23 cellular contexts compared by ENCODE assay signal in genomic region chr12:49026678-49027480, GRCh38. TPM values are rescaled to one million over a fixed set of nuclear protein-coding genes. Genes with fewer than 3 reads are reported as not detected.
DNase-seq lines count a peak whose midpoint lies in the region; ATAC-seq, FAIRE-seq and TF ChIP-seq lines count a peak whose summit lies in the region.
"Had no signal": no experiment of that assay in that cellular context is flagged by ENCODE, and none has a peak within 500 bp of the region (broad histone marks: within the 10 kb centered on the region; RNA-seq: fewer than 3 reads in every experiment).

No MANE protein-coding gene starts in this region.

- H3K27ac ChIP-seq in OCI-LY7 (ENCODE audit: low read depth, low read length, poor library complexity, severe bottlenecking) (no peak overlapping the region), small intestine (ENCODE audit: low read depth in 1 of 2, low read length in 1 of 2) (no peak overlapping the region)
- H3K27ac ChIP-seq: esophagus squamous epithelium, skin epidermis had no signal

- no peak overlapping the region for H2AFZ ChIP-seq in OCI-LY7 (ENCODE audit: low read length)

- WGBS in small intestine, 3 donors: 83 to 91% (median 90%) methylated on average over 26 of the region's 26 CpGs

- H4K20me1 ChIP-seq in OCI-LY7 (ENCODE audit: insufficient read depth, low read length): no peaks in the 10 kb centered on the region

- H3K9me3 ChIP-seq in OCI-LY7 (ENCODE audit: low read length): no peaks in the 10 kb centered on the region
- no peaks in the 10 kb centered on the region for H3K9me3 ChIP-seq in small intestine (ENCODE audit: control insufficient read depth, low read depth)
- H3K9me3 ChIP-seq: esophagus squamous epithelium had no signal

- TF ChIP-seq POLR2A in GM12891 (IDR thresholded peaks at IDR 0.05; ENCODE audit: low read depth, low read length): 0 out of 2 replicates have a peak, but pooled peaks have one; percentile 21

- FAIRE-seq in GM12891 (lab: Jason Lieb, UNC) (no peak), small intestine (lab: Jason Lieb, UNC) (no peak), HTR-8/SVneo (lab: Jason Lieb, UNC) (no peak)
- FAIRE-seq: bronchial epithelial cell, H1, RCC 7860 had no signal

- CTCF ChIA-PET in OCI-LY7 (lab: Charles Lee; ENCODE audit: unreplicated experiment): no interaction called here

- ATAC-seq in GM21360 (IDR thresholded peaks at IDR 0.05; ENCODE audit: unreplicated experiment): no peak
- ATAC-seq: left cardiac atrium, T-cell had no signal

- POLR2A ChIA-PET in OCI-LY7 (lab: Charles Lee): no interaction called here

- no peak overlapping the region for H3K4me2 ChIP-seq in OCI-LY7 (ENCODE audit: low read length)

- TF ChIP-seq CTCF in OCI-LY7 (conservative IDR thresholded peaks at IDR 0.05; ENCODE audit: low read length): no peak

- no peaks in the 10 kb centered on the region for H3K4me1 ChIP-seq in OCI-LY7 (ENCODE audit: insufficient read depth, low read length, poor library complexity, severe bottlenecking)
- no peaks in the 10 kb centered on the region for H3K4me1 ChIP-seq in small intestine (ENCODE audit: control insufficient read depth in 2 of 2, insufficient read depth in 1 of 2, low read depth in 1 of 2, low read length in 1 of 2)
- H3K4me1 ChIP-seq: esophagus squamous epithelium had no signal

- H3K9me2 ChIP-seq in OCI-LY7 (ENCODE audit: insufficient read depth, low read length): no peaks in the 10 kb centered on the region

- BruUV-seq in OCI-LY7 (replicated peaks; lab: Mats Ljungman, UMichigan): TSS peak; percentile 57

- intact Hi-C loops in OCI-LY7 (cut with micrococcal nuclease; ENCODE audit: unreplicated experiment): no loop called here

- H3K27me3 ChIP-seq in small intestine (ENCODE audit: control insufficient read depth in 2 of 2, insufficient read depth in 2 of 2, low read length in 2 of 2): no peaks in the 10 kb centered on the region
- H3K27me3 ChIP-seq: esophagus squamous epithelium had no signal

- H3K79me2 ChIP-seq in OCI-LY7 (ENCODE audit: insufficient read depth, low read depth, low read length): no peaks in the 10 kb centered on the region

- H3K4me3 ChIP-seq in OCI-LY7 (ENCODE audit: low read depth, low read length, poor library complexity, severe bottlenecking) (no peak overlapping the region), small intestine (ENCODE audit: low read depth in 1 of 2, low read length in 2 of 2) (no peak overlapping the region)
- H3K4me3 ChIP-seq: esophagus squamous epithelium, skin epidermis had no signal

- DNase-seq in GM12891 (ENCODE audit: insufficient read length, low spot score) (no peak), OCI-LY7 (ENCODE audit: low spot score) (no peak), islet precursor cell (peak; percentile 56), small intestine (peak; percentile 82), NCI-H146 (lab: John Stamatoyannopoulos, UW) (no peak), HTR-8/SVneo (ENCODE audit: insufficient read length, low spot score) (no peak)
- DNase-seq: activated CD4-positive, CD25-positive, alpha-beta regulatory T cell; anterior cingulate cortex; cortex of kidney; esophagus squamous epithelium; foreskin melanocyte; left cardiac atrium; mesendoderm; NCI-H1092; NCI-H187; NCI-H526; T-cell had no signal

- H3K36me3 ChIP-seq in OCI-LY7 (ENCODE audit: insufficient read depth, low read length) (peaks cover 99% of the 10 kb centered on the region), small intestine (ENCODE audit: control insufficient read depth in 2 of 2, insufficient read depth in 2 of 2, low read length in 2 of 2) (peaks cover 26% of the 10 kb centered on the region in 2 donors)

TF ChIP-seq in GM12891, 5 proteins besides CTCF, POLR2A, EP300 and RAD21:
- TF ChIP-seq PAX5 (IDR thresholded peaks at IDR 0.05; ENCODE audit: insufficient read depth, low read length, severe bottlenecking): no peak
- TF ChIP-seq TAF1 (IDR thresholded peaks at IDR 0.05; ENCODE audit: low read depth, low read length): no peak
- no peak for TF ChIP-seq POLR2AphosphoS5 (IDR thresholded peaks at IDR 0.05; ENCODE audit: low read depth, low read length)
- no peak for TF ChIP-seq SPI1 (IDR thresholded peaks at IDR 0.05; ENCODE audit: low read depth, low read length)
- no peak for TF ChIP-seq POU2F2 (IDR thresholded peaks at IDR 0.05; ENCODE audit: low read depth, low read length)
TF ChIP-seq in GM12891: peak in this region for 0.

RNA-seq across cellular contexts. Expression of gene PRKAG1, which starts 8.3 kb away (rescaled TPM):
- polyA plus RNA-seq in GM12891 (2012; ENCODE audit: low read depth, missing spikeins): 49.9 TPM
- total RNA-seq in OCI-LY7 (2014; rRNA removed; shearing (Covaris generic)): 22.8 and 23.6 TPM in 2 replicates
- total RNA-seq in OCI-LY7 (2022): 41.5 and 45.9 TPM in 2 replicates
- 10 to 100 TPM; 50.0 to 60.6 (median 60.5) TPM for polyA plus RNA-seq in small intestine

RNA-seq across cellular contexts. Expression of gene DDN, which starts 27.7 kb away (rescaled TPM):
- polyA plus RNA-seq in GM12891 (2012; ENCODE audit: low read depth, missing spikeins): 2.0 TPM
- total RNA-seq in OCI-LY7 (2014; rRNA removed; shearing (Covaris generic)): 0.13 and 0.23 TPM in 2 replicates
- total RNA-seq in OCI-LY7 (2022): 0.18 TPM in 1 of 2 replicates, not detected in the other
- under 1 TPM in 2 of 3 donors, not detected in 1; 0.16 to 0.22 TPM for polyA plus RNA-seq in small intestine

RNA-seq across cellular contexts. Expression of gene KMT2D, which starts 33.7 kb away (rescaled TPM):
- 17.2 TPM for polyA plus RNA-seq in GM12891 (2012; ENCODE audit: low read depth, missing spikeins)
- total RNA-seq in OCI-LY7 (2014; rRNA removed; shearing (Covaris generic)): 41.8 and 43.2 TPM in 2 replicates
- total RNA-seq in OCI-LY7 (2022): 122 and 129 TPM in 2 replicates
- 10 to 100 TPM in 2 of 3 donors, 1 to 10 TPM in 1; 5.4 to 34.8 (median 10.7) TPM for polyA plus RNA-seq in small intestine

RNA-seq across cellular contexts. Expression of gene RHEBL1, which starts 42.9 kb away (rescaled TPM):
- polyA plus RNA-seq in GM12891 (2012; ENCODE audit: low read depth, missing spikeins): 6.1 TPM
- total RNA-seq in OCI-LY7 (2014; rRNA removed; shearing (Covaris generic)): 3.0 and 3.7 TPM in 2 replicates
- total RNA-seq in OCI-LY7 (2022): 3.1 and 3.4 TPM in 2 replicates
- 1 to 10 TPM in 2 of 3 donors, not detected in 1; 1.2 to 1.4 TPM for polyA plus RNA-seq in small intestine

RNA-seq across cellular contexts. Expression of gene WNT1, which starts 48.8 kb away (rescaled TPM):
- polyA plus RNA-seq in GM12891 (2012; ENCODE audit: low read depth, missing spikeins): not detected
- not detected in 2 replicates for total RNA-seq in OCI-LY7 (2014; rRNA removed; shearing (Covaris generic))
- total RNA-seq in OCI-LY7 (2022): not detected in 2 replicates
- polyA plus RNA-seq in small intestine: not detected
- total RNA-seq: bronchial epithelial cell, Daoy, H1, left cardiac atrium had no signal
- polyA plus RNA-seq: H1 had no signal

Comparison
In these comparisons a context has a peak if more than half of its experiments do, and no peak if none do; other contexts are left out.
1. DNase-seq: peak in islet precursor cell (single experiment) and small intestine (single experiment); none in GM12891 (single experiment), OCI-LY7 (single experiment), NCI-H146 (single experiment) and HTR-8/SVneo (single experiment).